ENCODE assay signal across 1 cellular context in genomic region chr2:144582651-144583361, GRCh38.
TF ChIP-seq lines count a peak whose summit lies in the region.

No MANE protein-coding gene starts in this region.

TF ChIP-seq in K562, 482 proteins besides CTCF, POLR2A, EP300 and RAD21 (continued from another document and continues in another):
- TF ChIP-seq, protein P1, sequence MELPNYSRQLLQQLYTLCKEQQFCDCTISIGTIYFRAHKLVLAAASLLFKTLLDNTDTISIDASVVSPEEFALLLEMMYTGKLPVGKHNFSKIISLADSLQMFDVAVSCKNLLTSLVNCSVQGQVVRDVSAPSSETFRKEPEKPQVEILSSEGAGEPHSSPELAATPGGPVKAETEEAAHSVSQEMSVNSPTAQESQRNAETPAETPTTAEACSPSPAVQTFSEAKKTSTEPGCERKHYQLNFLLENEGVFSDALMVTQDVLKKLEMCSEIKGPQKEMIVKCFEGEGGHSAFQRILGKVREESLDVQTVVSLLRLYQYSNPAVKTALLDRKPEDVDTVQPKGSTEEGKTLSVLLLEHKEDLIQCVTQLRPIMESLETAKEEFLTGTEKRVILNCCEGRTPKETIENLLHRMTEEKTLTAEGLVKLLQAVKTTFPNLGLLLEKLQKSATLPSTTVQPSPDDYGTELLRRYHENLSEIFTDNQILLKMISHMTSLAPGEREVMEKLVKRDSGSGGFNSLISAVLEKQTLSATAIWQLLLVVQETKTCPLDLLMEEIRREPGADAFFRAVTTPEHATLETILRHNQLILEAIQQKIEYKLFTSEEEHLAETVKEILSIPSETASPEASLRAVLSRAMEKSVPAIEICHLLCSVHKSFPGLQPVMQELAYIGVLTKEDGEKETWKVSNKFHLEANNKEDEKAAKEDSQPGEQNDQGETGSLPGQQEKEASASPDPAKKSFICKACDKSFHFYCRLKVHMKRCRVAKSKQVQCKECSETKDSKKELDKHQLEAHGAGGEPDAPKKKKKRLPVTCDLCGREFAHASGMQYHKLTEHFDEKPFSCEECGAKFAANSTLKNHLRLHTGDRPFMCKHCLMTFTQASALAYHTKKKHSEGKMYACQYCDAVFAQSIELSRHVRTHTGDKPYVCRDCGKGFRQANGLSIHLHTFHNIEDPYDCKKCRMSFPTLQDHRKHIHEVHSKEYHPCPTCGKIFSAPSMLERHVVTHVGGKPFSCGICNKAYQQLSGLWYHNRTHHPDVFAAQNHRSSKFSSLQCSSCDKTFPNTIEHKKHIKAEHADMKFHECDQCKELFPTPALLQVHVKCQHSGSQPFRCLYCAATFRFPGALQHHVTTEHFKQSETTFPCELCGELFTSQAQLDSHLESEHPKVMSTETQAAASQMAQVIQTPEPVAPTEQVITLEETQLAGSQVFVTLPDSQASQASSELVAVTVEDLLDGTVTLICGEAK (IDR thresholded peaks at IDR 0.05), result peak; percentile 18; the same call in 1 of the 2 replicates
- TF ChIP-seq, protein P1 (CRISPR knock-in tag; IDR thresholded peaks at IDR 0.05), result no peak
- TF ChIP-seq MCM5 (IDR thresholded peaks at IDR 0.05; ENCODE audit: low read depth), result no peak
- peak; percentile 89 to 93; a peak in 2 of 4 replicates for TF ChIP-seq TBL1XR1 (IDR thresholded peaks at IDR 0.05; ENCODE audit: low read length in 2 of 2)
- 0 out of 2 replicates have a peak, but pooled peaks have one; percentile 36 for TF ChIP-seq ELF2 (CRISPR knock-in tag; IDR thresholded peaks at IDR 0.05)
- TF ChIP-seq HMG20A (CRISPR knock-in tag; conservative IDR thresholded peaks at IDR 0.05), result no peak
- TF ChIP-seq THRAP3 (IDR thresholded peaks at IDR 0.05; ENCODE audit: borderline replicate concordance), result no peak
- no peak for TF ChIP-seq XRCC3 (IDR thresholded peaks at IDR 0.05)
- TF ChIP-seq PPARD (CRISPR knock-in tag; IDR thresholded peaks at IDR 0.05), result no peak
- peak; percentile 53; the same call in 1 of the 2 replicates for TF ChIP-seq ESRRA (IDR thresholded peaks at IDR 0.05; ENCODE audit: borderline replicate concordance, low read depth)
- TF ChIP-seq HDAC8 (tag; IDR thresholded peaks at IDR 0.05), result no peak
- no peak for TF ChIP-seq ARID2 (IDR thresholded peaks at IDR 0.05)
- no peak for TF ChIP-seq POLR3G (IDR thresholded peaks at IDR 0.05; ENCODE audit: extremely low read depth, insufficient read length, insufficient replicate concordance)
- TF ChIP-seq CBX5 (IDR thresholded peaks at IDR 0.05; ENCODE audit: borderline replicate concordance, low read depth), result no peak
- TF ChIP-seq NR2C1 (IDR thresholded peaks at IDR 0.05), result no peak; the same call in none of the 2 replicates
- TF ChIP-seq NR2C1 (tag; IDR thresholded peaks at IDR 0.05), result peak; percentile 29
- TF ChIP-seq ZKSCAN3 (CRISPR knock-in tag; IDR thresholded peaks at IDR 0.05), result no peak
- peak; percentile 73; the same call in 1 of the 2 replicates for TF ChIP-seq ZNF24 (IDR thresholded peaks at IDR 0.05)
- TF ChIP-seq KDM1A (IDR thresholded peaks at IDR 0.05), result peak; percentile 93 to 96
- TF ChIP-seq, protein P2, sequence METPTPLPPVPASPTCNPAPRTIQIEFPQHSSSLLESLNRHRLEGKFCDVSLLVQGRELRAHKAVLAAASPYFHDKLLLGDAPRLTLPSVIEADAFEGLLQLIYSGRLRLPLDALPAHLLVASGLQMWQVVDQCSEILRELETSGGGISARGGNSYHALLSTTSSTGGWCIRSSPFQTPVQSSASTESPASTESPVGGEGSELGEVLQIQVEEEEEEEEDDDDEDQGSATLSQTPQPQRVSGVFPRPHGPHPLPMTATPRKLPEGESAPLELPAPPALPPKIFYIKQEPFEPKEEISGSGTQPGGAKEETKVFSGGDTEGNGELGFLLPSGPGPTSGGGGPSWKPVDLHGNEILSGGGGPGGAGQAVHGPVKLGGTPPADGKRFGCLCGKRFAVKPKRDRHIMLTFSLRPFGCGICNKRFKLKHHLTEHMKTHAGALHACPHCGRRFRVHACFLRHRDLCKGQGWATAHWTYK (CRISPR knock-in tag; IDR thresholded peaks at IDR 0.05), result 0 out of 2 replicates have a peak, but pooled peaks have one; percentile 8
- TF ChIP-seq HDAC3 (IDR thresholded peaks at IDR 0.05; ENCODE audit: borderline replicate concordance, partially characterized antibody), result peak; percentile 91
- no peak for TF ChIP-seq MCM2 (IDR thresholded peaks at IDR 0.05; ENCODE audit: low read depth)
- TF ChIP-seq ZBTB8A (IDR thresholded peaks at IDR 0.05; ENCODE audit: partially characterized antibody), result no peak
- TF ChIP-seq CEBPB (tag; IDR thresholded peaks at IDR 0.05), result peak; percentile 32; the same call in 1 of the 2 replicates
- TF ChIP-seq, protein P3, sequence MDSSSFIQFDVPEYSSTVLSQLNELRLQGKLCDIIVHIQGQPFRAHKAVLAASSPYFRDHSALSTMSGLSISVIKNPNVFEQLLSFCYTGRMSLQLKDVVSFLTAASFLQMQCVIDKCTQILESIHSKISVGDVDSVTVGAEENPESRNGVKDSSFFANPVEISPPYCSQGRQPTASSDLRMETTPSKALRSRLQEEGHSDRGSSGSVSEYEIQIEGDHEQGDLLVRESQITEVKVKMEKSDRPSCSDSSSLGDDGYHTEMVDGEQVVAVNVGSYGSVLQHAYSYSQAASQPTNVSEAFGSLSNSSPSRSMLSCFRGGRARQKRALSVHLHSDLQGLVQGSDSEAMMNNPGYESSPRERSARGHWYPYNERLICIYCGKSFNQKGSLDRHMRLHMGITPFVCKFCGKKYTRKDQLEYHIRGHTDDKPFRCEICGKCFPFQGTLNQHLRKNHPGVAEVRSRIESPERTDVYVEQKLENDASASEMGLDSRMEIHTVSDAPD (CRISPR knock-in tag; IDR thresholded peaks at IDR 0.05), result no peak
- peak; percentile 76 for TF ChIP-seq MECOM (CRISPR knock-in tag; IDR thresholded peaks at IDR 0.05)
- peak; percentile 99 for TF ChIP-seq MEIS2 (IDR thresholded peaks at IDR 0.05; ENCODE audit: partially characterized antibody)
- TF ChIP-seq CBFA2T2 (conservative IDR thresholded peaks at IDR 0.05), result peak; percentile 96
- TF ChIP-seq CCNT2 (IDR thresholded peaks at IDR 0.05; ENCODE audit: borderline replicate concordance, extremely low read depth, insufficient read length, low read depth, low read length), result peak; percentile 99
- TF ChIP-seq, protein P4, sequence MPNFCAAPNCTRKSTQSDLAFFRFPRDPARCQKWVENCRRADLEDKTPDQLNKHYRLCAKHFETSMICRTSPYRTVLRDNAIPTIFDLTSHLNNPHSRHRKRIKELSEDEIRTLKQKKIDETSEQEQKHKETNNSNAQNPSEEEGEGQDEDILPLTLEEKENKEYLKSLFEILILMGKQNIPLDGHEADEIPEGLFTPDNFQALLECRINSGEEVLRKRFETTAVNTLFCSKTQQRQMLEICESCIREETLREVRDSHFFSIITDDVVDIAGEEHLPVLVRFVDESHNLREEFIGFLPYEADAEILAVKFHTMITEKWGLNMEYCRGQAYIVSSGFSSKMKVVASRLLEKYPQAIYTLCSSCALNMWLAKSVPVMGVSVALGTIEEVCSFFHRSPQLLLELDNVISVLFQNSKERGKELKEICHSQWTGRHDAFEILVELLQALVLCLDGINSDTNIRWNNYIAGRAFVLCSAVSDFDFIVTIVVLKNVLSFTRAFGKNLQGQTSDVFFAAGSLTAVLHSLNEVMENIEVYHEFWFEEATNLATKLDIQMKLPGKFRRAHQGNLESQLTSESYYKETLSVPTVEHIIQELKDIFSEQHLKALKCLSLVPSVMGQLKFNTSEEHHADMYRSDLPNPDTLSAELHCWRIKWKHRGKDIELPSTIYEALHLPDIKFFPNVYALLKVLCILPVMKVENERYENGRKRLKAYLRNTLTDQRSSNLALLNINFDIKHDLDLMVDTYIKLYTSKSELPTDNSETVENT (CRISPR knock-in tag; IDR thresholded peaks at IDR 0.05), result 0 out of 2 replicates have a peak, but pooled peaks have one; percentile 7
- no peak for TF ChIP-seq CHD1 (IDR thresholded peaks at IDR 0.05; ENCODE audit: low read length)
- TF ChIP-seq ZNF174 (CRISPR knock-in tag; IDR thresholded peaks at IDR 0.05), result no peak
- peak; percentile 70; the same call in 1 of the 2 replicates for TF ChIP-seq CREB1 (IDR thresholded peaks at IDR 0.05)
- TF ChIP-seq CREB1 (CRISPR knock-in tag; IDR thresholded peaks at IDR 0.05), result no peak; the same call in 1 of the 2 replicates
- TF ChIP-seq RBM17 (IDR thresholded peaks at IDR 0.05; ENCODE audit: borderline replicate concordance, low read depth, low read length), result no peak
- no peak for TF ChIP-seq U2AF1 (optimal IDR thresholded peaks at IDR 0.05; ENCODE audit: low read depth, low read length)
- no peak for TF ChIP-seq NR1H2 (CRISPR knock-in tag; IDR thresholded peaks at IDR 0.05)
- TF ChIP-seq ZSCAN32 (CRISPR knock-in tag; IDR thresholded peaks at IDR 0.05), result no peak
- TF ChIP-seq ZNF79 (CRISPR knock-in tag; IDR thresholded peaks at IDR 0.05; ENCODE audit: low read depth), result no peak
- TF ChIP-seq, protein P5, sequence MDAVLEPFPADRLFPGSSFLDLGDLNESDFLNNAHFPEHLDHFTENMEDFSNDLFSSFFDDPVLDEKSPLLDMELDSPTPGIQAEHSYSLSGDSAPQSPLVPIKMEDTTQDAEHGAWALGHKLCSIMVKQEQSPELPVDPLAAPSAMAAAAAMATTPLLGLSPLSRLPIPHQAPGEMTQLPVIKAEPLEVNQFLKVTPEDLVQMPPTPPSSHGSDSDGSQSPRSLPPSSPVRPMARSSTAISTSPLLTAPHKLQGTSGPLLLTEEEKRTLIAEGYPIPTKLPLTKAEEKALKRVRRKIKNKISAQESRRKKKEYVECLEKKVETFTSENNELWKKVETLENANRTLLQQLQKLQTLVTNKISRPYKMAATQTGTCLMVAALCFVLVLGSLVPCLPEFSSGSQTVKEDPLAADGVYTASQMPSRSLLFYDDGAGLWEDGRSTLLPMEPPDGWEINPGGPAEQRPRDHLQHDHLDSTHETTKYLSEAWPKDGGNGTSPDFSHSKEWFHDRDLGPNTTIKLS (IDR thresholded peaks at IDR 0.05; ENCODE audit: borderline replicate concordance, low read depth), result peak; percentile 98
- peak; percentile 98 for TF ChIP-seq DPF2 (IDR thresholded peaks at IDR 0.05)
- TF ChIP-seq ZNF217 (CRISPR knock-in tag; IDR thresholded peaks at IDR 0.05), result no peak
- peak; percentile 78 for TF ChIP-seq ETS1 (conservative IDR thresholded peaks at IDR 0.05; ENCODE audit: control insufficient read depth, low read depth, low read length)
- TF ChIP-seq NCOA6 (IDR thresholded peaks at IDR 0.05), result no peak
- TF ChIP-seq NR3C1 (CRISPR knock-in tag; IDR thresholded peaks at IDR 0.05), result no peak
- TF ChIP-seq HINFP (tag; conservative IDR thresholded peaks at IDR 0.05; ENCODE audit: low read depth), result 0 out of 2 replicates have a peak, but pooled peaks have one; percentile 33
- TF ChIP-seq SP2 (IDR thresholded peaks at IDR 0.05; ENCODE audit: extremely low read depth, low read depth, low read length, poor library complexity, severe bottlenecking), result no peak
- TF ChIP-seq RBM22 (IDR thresholded peaks at IDR 0.05; ENCODE audit: low read depth, low read length, poor library complexity, severe bottlenecking), result no peak
- TF ChIP-seq MYBL2 (IDR thresholded peaks at IDR 0.05; ENCODE audit: low read depth), result no peak
- no peak for TF ChIP-seq MYBL2 (CRISPR knock-in tag; IDR thresholded peaks at IDR 0.05; ENCODE audit: borderline replicate concordance)
- TF ChIP-seq ZC3H4 (CRISPR knock-in tag; IDR thresholded peaks at IDR 0.05; ENCODE audit: borderline replicate concordance), result no peak
